Comparison of ENCODE assay signal across 14 cellular contexts in genomic region chr14:29168149-29168548, GRCh38.
"Had no signal": no experiment of that assay in that cellular context is flagged by ENCODE, and none has a peak within 500 bp of the region (broad histone marks: within the 10 kb centered on the region; RNA-seq: fewer than 3 reads in every experiment).

No MANE protein-coding gene starts in this region.

- H3K4me3 ChIP-seq: cardiac muscle cell, esophagus squamous epithelium, ovary, psoas muscle, skin epidermis, thoracic aorta had no signal

- H3K4me1 ChIP-seq: esophagus squamous epithelium, psoas muscle had no signal

- ATAC-seq: left cardiac atrium; naive thymus-derived CD8-positive, alpha-beta T cell; psoas muscle; right cardiac atrium had no signal

- H3K27me3 ChIP-seq: cardiac muscle cell, esophagus squamous epithelium, ovary had no signal

- H3K36me3 ChIP-seq: cardiac muscle cell, esophagus squamous epithelium, ovary, thoracic aorta, WERI-Rb-1 had no signal

- H3K9me3 ChIP-seq: esophagus squamous epithelium, ovary, psoas muscle, thoracic aorta had no signal

- DNase-seq: activated CD4-positive, alpha-beta memory T cell treated with anti-CD3 and anti-CD28 coated beads for 36 hours; activated T-cell treated with anti-CD3 and anti-CD28 coated beads for 4 hours; effector memory CD4-positive, alpha-beta T cell; esophagus squamous epithelium; left cardiac atrium; naive thymus-derived CD8-positive, alpha-beta T cell; ovary; psoas muscle; right cardiac atrium; stimulated activated CD4-positive, alpha-beta T cell treated with anti-CD3 and anti-CD28 coated beads, Interleukin-4, amount 100 ng/mL, for 1 hour; WERI-Rb-1 had no signal

- H3K27ac ChIP-seq: cardiac muscle cell, esophagus squamous epithelium, ovary, psoas muscle, skin epidermis, thoracic aorta, WERI-Rb-1 had no signal
